20 cellular contexts compared by ENCODE assay signal in genomic region chr15:46222861-46223260, GRCh38.
DNase-seq lines count a peak whose midpoint lies in the region; ATAC-seq, FAIRE-seq and TF ChIP-seq lines count a peak whose summit lies in the region.
"Had no signal": no experiment of that assay in that cellular context is flagged by ENCODE, and none has a peak within 500 bp of the region (broad histone marks: within the 10 kb centered on the region; RNA-seq: fewer than 3 reads in every experiment).

No MANE protein-coding gene starts in this region.

- DNase-seq in D721Med (ENCODE audit: insufficient read length, low spot score), result no peak
- DNase-seq in NCI-H2171 treated with DMSO at 0.1 percent for 48 hours (lab: John Stamatoyannopoulos, UW), result peak; percentile 78
- peak; percentile 15 for DNase-seq in WERI-Rb-1
- DNase-seq in retina, result peak; percentile 4
- DNase-seq in HTR-8/SVneo (ENCODE audit: insufficient read length, low spot score), result no peak
- no peak for DNase-seq in stimulated activated CD4-positive, alpha-beta T cell treated with anti-CD3 and anti-CD28 coated beads, Interleukin-15, amount 100 ng/mL, for 24 hours
- DNase-seq: AML-193; Caco-2; CD8-positive, alpha-beta memory T cell; DMS153; DMS79 treated with DMSO at 0.1 percent for 48 hours; EL; GDM1; IMR-90; KBM-7 had no signal

- H3K9me3 ChIP-seq in WERI-Rb-1 (ENCODE audit: severe bottlenecking), result peaks cover 6% of the 10 kb centered on the region
- H3K9me3 ChIP-seq: BLaER1, Caco-2 had no signal

- no peak overlapping the region for H3K4me3 ChIP-seq in WERI-Rb-1 (ENCODE audit: low read depth, low read length)
- H3K4me3 ChIP-seq: BLaER1 had no signal

- H3K36me3 ChIP-seq in WERI-Rb-1, result no peaks in the 10 kb centered on the region
- H3K36me3 ChIP-seq: BLaER1 had no signal

- TF ChIP-seq CTCF in D721Med (IDR thresholded peaks at IDR 0.05; ENCODE audit: insufficient read depth, missing control alignments) (no peak), WERI-Rb-1 (IDR thresholded peaks at IDR 0.05; ENCODE audit: low read depth, low read length) (no peak)

- FAIRE-seq in D721Med (lab: Jason Lieb, UNC) (peak; percentile 41), HTR-8/SVneo (lab: Jason Lieb, UNC) (no peak)
- FAIRE-seq: GM19239 had no signal

- H3K27ac ChIP-seq in WERI-Rb-1, result peak overlapping the region; percentile 44
- H3K27ac ChIP-seq: 22Rv1, BLaER1 had no signal

- no peak for ATAC-seq in GM19463 (IDR thresholded peaks at IDR 0.05; ENCODE audit: unreplicated experiment)
- ATAC-seq: HCT116 had no signal

- H3K27me3 ChIP-seq in WERI-Rb-1 (ENCODE audit: insufficient read depth, low read depth, severe bottlenecking), result no peaks in the 10 kb centered on the region
- H3K27me3 ChIP-seq: BLaER1 had no signal

Comparison
In these comparisons a context has a peak if more than half of its experiments do, and no peak if none do; other contexts are left out.
1. DNase-seq: peak in NCI-H2171 treated with DMSO at 0.1 percent for 48 hours (single experiment), WERI-Rb-1 (single experiment) and retina (single experiment); none in D721Med (single experiment), HTR-8/SVneo (single experiment) and stimulated activated CD4-positive, alpha-beta T cell treated with anti-CD3 and anti-CD28 coated beads, Interleukin-15, amount 100 ng/mL, for 24 hours (single experiment).